Comparison of ENCODE assay signal across 8 cellular contexts in the genomic region with DNA sequence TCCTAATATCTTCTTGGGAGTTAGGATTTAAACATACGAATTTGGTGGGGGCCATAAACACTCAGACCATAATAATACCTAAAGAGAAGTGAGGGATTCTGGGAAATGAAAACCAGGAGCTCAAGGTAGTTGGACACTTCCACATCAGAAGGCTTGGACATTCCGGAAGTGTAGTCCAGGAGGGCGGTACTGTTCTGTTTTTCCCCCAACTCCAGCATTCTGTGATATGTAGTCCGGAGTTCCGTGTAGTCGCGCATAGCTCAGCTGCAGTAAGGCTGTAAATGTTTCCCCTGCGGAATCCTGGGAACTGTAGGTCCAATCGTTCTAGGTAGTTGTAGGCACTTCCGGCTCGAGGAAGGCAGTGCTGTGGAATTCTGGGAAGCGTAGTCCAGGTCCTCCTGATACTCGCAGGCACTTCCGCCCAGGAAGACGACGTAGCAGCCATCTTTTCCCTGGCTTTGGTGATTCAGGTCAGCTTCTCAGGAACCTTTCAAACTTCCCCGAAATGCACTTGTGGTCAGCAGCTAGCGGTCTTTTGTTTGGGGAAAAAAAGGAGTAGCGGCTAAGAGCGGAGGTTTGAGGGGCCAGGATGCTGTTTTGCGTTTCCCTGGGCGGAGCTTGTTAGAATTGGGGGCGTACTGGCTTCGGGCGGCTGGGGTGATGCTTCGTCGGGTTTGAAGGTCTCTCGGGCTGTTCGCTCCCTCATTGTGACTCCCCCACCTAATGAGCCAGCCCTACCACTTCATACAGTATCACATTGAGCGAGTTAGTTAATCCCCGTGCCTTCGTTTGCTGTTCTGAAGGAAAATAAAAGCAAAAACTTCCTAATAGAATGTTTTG. TPM values are rescaled to one million over a fixed set of nuclear protein-coding genes. Genes with fewer than 3 reads are reported as not detected.
A peak's percentile ranks its signal among the peaks of the same experiment; 100 is the strongest.
DNase-seq lines count a peak whose midpoint lies in the region; ATAC-seq and TF ChIP-seq lines count a peak whose summit lies in the region.

TSS of gene ZNF226 (plus strand) at position 428 of the 840 bp plus-strand sequence. CDS start 4,981 bp downstream, outside the sequence.

- ATAC-seq in GM21619 (IDR thresholded peaks at IDR 0.05; ENCODE audit: unreplicated experiment) (peak; percentile 89), naive B cell (ENCODE audit: low read depth in 2 of 2) (peak; percentile 94 to 95)
- peak; percentile 97 for ATAC-seq in stimulated activated memory B cell treated with anti-CD40 and anti-IgM and Interleukin-4, amounts not matched to agents 10 μg/mL and 1 μg/mL and 100 μg/mL, for 72 hours

- H3K9me3 ChIP-seq in Peyer's patch = peaks cover 0 to 29% (median 0%) of the 10 kb centered on the region in 4 donors

- TF ChIP-seq POLR2A in Peyer's patch (IDR thresholded peaks at IDR 0.05) = no peak

- peak within 1 kb of the TSS; percentile 89 for H2AFZ ChIP-seq in KMS-11 (ENCODE audit: low read depth)

- peaks cover 17 to 24% of the 10 kb centered on the region in 2 donors for H3K36me3 Mint-ChIP-seq in naive B cell
- H3K36me3 Mint-ChIP-seq in stimulated activated memory B cell treated with anti-CD40 and anti-IgM and Interleukin-4, amounts not matched to agents 10 μg/mL and 1 μg/mL and 100 μg/mL, for 72 hours = peaks cover 40% of the 10 kb centered on the region

- H3K4me3 ChIP-seq in KMS-11 (IDR thresholded peaks at IDR 0.05; ENCODE audit: insufficient read depth, low read depth, low read length) = no peak within 1 kb of the TSS
- H3K4me3 ChIP-seq in Peyer's patch = peak within 1 kb of the TSS; percentile 64 to 88 (median 78)

- peaks cover 4 to 55% (median 44%) of the 10 kb centered on the region in 7 donors for H3K9me3 Mint-ChIP-seq in naive B cell
- H3K9me3 Mint-ChIP-seq in stimulated activated memory B cell treated with anti-CD40 and anti-IgM and Interleukin-4, amounts not matched to agents 10 μg/mL and 1 μg/mL and 100 μg/mL, for 72 hours = peaks cover 6% of the 10 kb centered on the region

- H3K4me1 Mint-ChIP-seq in naive B cell = peaks cover 27 to 40% (median 32%) of the 10 kb centered on the region in 3 donors
- H3K4me1 Mint-ChIP-seq in stimulated activated memory B cell treated with anti-CD40 and anti-IgM and Interleukin-4, amounts not matched to agents 10 μg/mL and 1 μg/mL and 100 μg/mL, for 72 hours = peaks cover 27% of the 10 kb centered on the region

- DNase-seq in DMS153 treated with DMSO at 0.1 percent for 48 hours (lab: John Stamatoyannopoulos, UW; ENCODE audit: unreplicated experiment) = peak; percentile 98
- peak; percentile 82 to 96 (median 90) for DNase-seq in Peyer's patch
- DNase-seq in activated T-helper 1 cell treated with Interleukin-2 at 50 U/mL for 16 hours (ENCODE audit: low read depth) = peak; percentile 67
- peak; percentile 98 for DNase-seq in fibroblast of gingiva (ENCODE audit: low read depth)
- DNase-seq in naive B cell = peak; percentile 68

- H3K4me1 ChIP-seq in KMS-11 (ENCODE audit: low read depth, poor library complexity, severe bottlenecking) (peaks cover 10% of the 10 kb centered on the region), Peyer's patch (peaks cover 0 to 15% (median 3%) of the 10 kb centered on the region in 4 donors)

- no peaks in the 10 kb centered on the region for H4K20me1 ChIP-seq in KMS-11 (ENCODE audit: insufficient read depth)

- peak within 1 kb of the TSS; percentile 77 for H3K4me2 ChIP-seq in KMS-11

- H3K27ac Mint-ChIP-seq in naive B cell = peak within 1 kb of the TSS; percentile 87 to 98 (median 97)
- H3K27ac Mint-ChIP-seq in stimulated activated memory B cell treated with anti-CD40 and anti-IgM and Interleukin-4, amounts not matched to agents 10 μg/mL and 1 μg/mL and 100 μg/mL, for 72 hours = peak within 1 kb of the TSS; percentile 94

- H3K36me3 ChIP-seq in KMS-11 (ENCODE audit: insufficient read depth) = peaks cover 10% of the 10 kb centered on the region; the same call in 1 of the 2 replicates
- H3K36me3 ChIP-seq in Peyer's patch = peaks cover 0 to 33% (median 0%) of the 10 kb centered on the region in 3 donors

- H3K79me2 ChIP-seq in KMS-11 (ENCODE audit: insufficient read depth, low read depth) = no peaks in the 10 kb centered on the region

- peak within 1 kb of the TSS; percentile 38; the same call in 1 of the 2 replicates for H3K9ac ChIP-seq in KMS-11

- H3K27me3 Mint-ChIP-seq in naive B cell = no peaks in the 10 kb centered on the region
- no peaks in the 10 kb centered on the region for H3K27me3 Mint-ChIP-seq in stimulated activated memory B cell treated with anti-CD40 and anti-IgM and Interleukin-4, amounts not matched to agents 10 μg/mL and 1 μg/mL and 100 μg/mL, for 72 hours

- no peak for TF ChIP-seq CTCF in KMS-11 (conservative IDR thresholded peaks at IDR 0.05; ENCODE audit: low read depth, low read length)
- no peak for TF ChIP-seq CTCF in Peyer's patch (IDR thresholded peaks at IDR 0.05)

- peak within 1 kb of the TSS; percentile 16; the same call in 1 of the 2 replicates for H3K27ac ChIP-seq in KMS-11
- peak within 1 kb of the TSS; percentile 77 to 85 (median 79) for H3K27ac ChIP-seq in Peyer's patch

- no peaks in the 10 kb centered on the region for H3K27me3 ChIP-seq in KMS-11 (ENCODE audit: insufficient read depth, low read depth)
- H3K27me3 ChIP-seq in Peyer's patch = no peaks in the 10 kb centered on the region

- peak within 1 kb of the TSS; percentile 98 to 100 (median 99) for H3K4me3 Mint-ChIP-seq in naive B cell
- peak within 1 kb of the TSS; percentile 100 for H3K4me3 Mint-ChIP-seq in stimulated activated memory B cell treated with anti-CD40 and anti-IgM and Interleukin-4, amounts not matched to agents 10 μg/mL and 1 μg/mL and 100 μg/mL, for 72 hours

RNA-seq across cellular contexts. Expression of gene ZNF226, which starts in this region (rescaled TPM):
- total RNA-seq in Peyer's patch = 10 to 100 TPM; 21.3 to 25.6 (median 23.2) TPM
- 10 to 100 TPM; 26.0 to 38.5 (median 30.8) TPM for polyA plus RNA-seq in naive B cell (ENCODE audit: low read depth in 6 of 6)
